Comparison of ENCODE assay signal across 9 cellular contexts in genomic region chr6:14664112-14664592, GRCh38.
DNase-seq lines count a peak whose midpoint lies in the region; ATAC-seq and TF ChIP-seq lines count a peak whose summit lies in the region.
"Had no signal": no experiment of that assay in that cellular context is flagged by ENCODE, and none has a peak within 500 bp of the region (broad histone marks: within the 10 kb centered on the region; RNA-seq: fewer than 3 reads in every experiment).

No MANE protein-coding gene starts in this region.

- H3K9ac ChIP-seq in BLaER1, result peak overlapping the region; percentile 48; the same call in 1 of the 2 replicates

- H3K9me3 ChIP-seq in BLaER1 (no peaks in the 10 kb centered on the region), left ventricle myocardium inferior (replicated peaks) (no peaks in the 10 kb centered on the region)

- no peak for TF ChIP-seq CTCF in left ventricle myocardium inferior (IDR thresholded peaks at IDR 0.05; ENCODE audit: borderline replicate concordance)
- no peak for TF ChIP-seq CTCF in RWPE1 (conservative IDR thresholded peaks at IDR 0.05; ENCODE audit: low read depth)

- peaks cover 33% of the 10 kb centered on the region for H3K4me1 Mint-ChIP-seq in activated T-cell treated with anti-CD3 and anti-CD28 coated beads, Interleukin-2, amount 50 U/mL, for 72 hours (ENCODE audit: low read depth)

- DNase-seq in activated T-cell treated with anti-CD3 and anti-CD28 coated beads, Interleukin-2, amount 50 U/mL, for 72 hours, result peak; percentile 21 to 41
- DNase-seq in left ventricle myocardium inferior (no peak), RWPE1 (ENCODE audit: low spot score) (no peak), midbrain (lab: John Stamatoyannopoulos, UW) (no peak)
- DNase-seq: NCI-H1048 had no signal

- H3K4me1 ChIP-seq in BLaER1 (peaks cover 78% of the 10 kb centered on the region), left ventricle myocardium inferior (no peaks in the 10 kb centered on the region)

- no peaks in the 10 kb centered on the region for H4K20me1 ChIP-seq in BLaER1

- POLR2A ChIA-PET in RWPE1 (lab: Yijun Ruan, JAX; ENCODE audit: low non-redundant PET), result no interaction called here

- peak overlapping the region; percentile 77 for H3K27ac ChIP-seq in BLaER1
- no peak overlapping the region for H3K27ac ChIP-seq in left ventricle myocardium inferior (replicated peaks)
- no peak overlapping the region for H3K27ac ChIP-seq in RWPE1

- H3K27me3 Mint-ChIP-seq in activated T-cell treated with anti-CD3 and anti-CD28 coated beads, Interleukin-2, amount 50 U/mL, for 72 hours (ENCODE audit: low read depth), result no peaks in the 10 kb centered on the region

- H3K9me3 Mint-ChIP-seq in activated T-cell treated with anti-CD3 and anti-CD28 coated beads, Interleukin-2, amount 50 U/mL, for 72 hours, result no peaks in the 10 kb centered on the region

- H3K27me3 ChIP-seq in BLaER1, result no peaks in the 10 kb centered on the region
- H3K27me3 ChIP-seq in left ventricle myocardium inferior (ENCODE audit: low read depth), result no peaks in the 10 kb centered on the region

- H3K4me2 ChIP-seq in BLaER1, result peak overlapping the region; percentile 93

- H3K36me3 ChIP-seq in BLaER1, result no peaks in the 10 kb centered on the region
- H3K36me3 ChIP-seq in left ventricle myocardium inferior, result no peaks in the 10 kb centered on the region

- peak overlapping the region; percentile 51 to 59 for H3K4me3 Mint-ChIP-seq in activated T-cell treated with anti-CD3 and anti-CD28 coated beads, Interleukin-2, amount 50 U/mL, for 72 hours

- H3K27ac Mint-ChIP-seq in activated T-cell treated with anti-CD3 and anti-CD28 coated beads, Interleukin-2, amount 50 U/mL, for 72 hours, result peak overlapping the region; percentile 51

- peak overlapping the region; percentile 54 for H3K4me3 ChIP-seq in BLaER1
- no peak overlapping the region for H3K4me3 ChIP-seq in left ventricle myocardium inferior

- CTCF ChIA-PET in RWPE1 (lab: Yijun Ruan, JAX), result interaction anchor here (0.8 kb wide), 1 partner anchor 20 kb away, joined by 3 read pairs; no protein-coding TSS in a partner anchor

- peak; percentile 41 for ATAC-seq in GM18861 (IDR thresholded peaks at IDR 0.05; ENCODE audit: unreplicated experiment)
- peak; percentile 47 for ATAC-seq in HG03159 (IDR thresholded peaks at IDR 0.05; ENCODE audit: unreplicated experiment)
- peak; percentile 71 to 83 for ATAC-seq in activated T-cell treated with anti-CD3 and anti-CD28 coated beads, Interleukin-2, amount 50 U/mL, for 72 hours (replicated peaks in 1 of 2)
- no peak for ATAC-seq in GM18519 (IDR thresholded peaks at IDR 0.05; ENCODE audit: low FRiP score, unreplicated experiment)

- intact Hi-C loops in left ventricle myocardium inferior (cut with micrococcal nuclease), result no loop called here

- no peaks in the 10 kb centered on the region for H3K36me3 Mint-ChIP-seq in activated T-cell treated with anti-CD3 and anti-CD28 coated beads, Interleukin-2, amount 50 U/mL, for 72 hours (ENCODE audit: insufficient read depth in 2 of 2)

Comparison
In these comparisons a context has a peak if more than half of its experiments do, and no peak if none do; other contexts are left out.
1. DNase-seq: peak in activated T-cell treated with anti-CD3 and anti-CD28 coated beads, Interleukin-2, amount 50 U/mL, for 72 hours (2 of 2); none in left ventricle myocardium inferior (single experiment), RWPE1 (single experiment) and midbrain (single experiment).